Comparison of ENCODE assay signal across 19 cellular contexts in the genomic region with DNA sequence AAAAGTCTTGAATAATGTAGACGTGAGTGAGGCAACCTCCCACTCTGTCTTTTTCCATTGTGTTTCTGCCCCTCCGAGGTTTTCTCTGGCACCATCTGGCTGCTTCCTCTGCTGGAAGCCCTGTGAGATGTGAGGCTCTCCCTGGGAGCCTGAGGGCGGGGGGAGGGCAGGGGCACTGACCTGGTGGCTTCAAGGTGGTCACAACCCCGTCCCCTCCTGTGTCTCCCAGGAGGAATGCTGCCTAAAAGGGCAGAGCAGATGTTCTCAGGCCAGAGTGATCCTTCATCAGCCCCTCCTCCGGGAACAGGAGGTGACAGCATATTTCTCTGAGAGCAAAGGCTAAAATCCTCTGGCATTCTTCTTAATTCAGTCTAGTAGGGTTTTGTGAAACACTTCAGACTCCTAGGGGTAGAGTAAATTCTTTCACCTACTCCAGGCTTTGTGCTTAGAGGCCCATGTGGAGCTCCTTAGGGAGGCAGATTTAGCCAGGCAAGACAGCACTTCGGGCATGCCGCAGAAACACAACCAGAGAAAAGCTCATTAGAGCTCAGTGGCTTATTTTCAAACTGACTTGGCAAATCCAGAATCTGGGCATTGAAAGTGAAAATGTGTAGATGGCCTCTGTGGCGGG. TPM values are rescaled to one million over a fixed set of nuclear protein-coding genes. Genes with fewer than 3 reads are reported as not detected.
DNase-seq lines count a peak whose midpoint lies in the region; ATAC-seq and TF ChIP-seq lines count a peak whose summit lies in the region.
"Had no signal": no experiment of that assay in that cellular context is flagged by ENCODE, and none has a peak within 500 bp of the region (broad histone marks: within the 10 kb centered on the region; RNA-seq: fewer than 3 reads in every experiment).

No MANE protein-coding gene starts in this region.

- H2AFZ ChIP-seq in neuronal stem cell (ENCODE audit: low read length), result no peak overlapping the region

- no peak overlapping the region for H4K91ac ChIP-seq in neuronal stem cell (ENCODE audit: low read depth, low read length, poor library complexity)

- H3K4me2 ChIP-seq in neuronal stem cell (ENCODE audit: insufficient read depth, low read length, poor library complexity, severe bottlenecking), result no peak overlapping the region

- H3K27me3 ChIP-seq in endodermal cell (ENCODE audit: control insufficient read depth, insufficient read depth, low read length, poor library complexity, severe bottlenecking) (no peaks in the 10 kb centered on the region), neuronal stem cell (ENCODE audit: control insufficient read depth in 3 of 3, insufficient read depth in 3 of 3, low read depth in 1 of 3, low read length in 3 of 3) (no peaks in the 10 kb centered on the region)

- H3K36me3 ChIP-seq in endodermal cell (ENCODE audit: control insufficient read depth, insufficient read depth, low read length) (peaks cover 35% of the 10 kb centered on the region), neuronal stem cell (replicated peaks in 1 of 2; ENCODE audit: control insufficient read depth in 2 of 2, insufficient read depth in 2 of 2, low read length in 2 of 2) (peaks cover 0 to 77% of the 10 kb centered on the region in 2 donors)

- no peak for ATAC-seq in GM21619 (IDR thresholded peaks at IDR 0.05; ENCODE audit: unreplicated experiment)
- ATAC-seq in GM19351 (IDR thresholded peaks at IDR 0.05; ENCODE audit: unreplicated experiment), result no peak
- ATAC-seq in GM18502 (IDR thresholded peaks at IDR 0.05; ENCODE audit: poor library complexity, unreplicated experiment), result no peak
- ATAC-seq: Panc1, Right ventricle myocardium inferior had no signal

- no peaks in the 10 kb centered on the region for H3K9me3 Mint-ChIP-seq in endodermal cell
- H3K9me3 Mint-ChIP-seq: H9 had no signal

- WGBS in endodermal cell (ENCODE audit: insufficient coverage in 1 of 2, insufficient read length in 1 of 2), 2 experiments, result 69 to 71% methylated on average over 5 to 8 of the region's 8 CpGs
- no CpG with 5 or more reads among the region's 8 CpGs for WGBS in neuronal stem cell (ENCODE audit: extremely low coverage in 2 of 2, insufficient read length in 2 of 2, insufficient replicate concordance in 1 of 2), 2 donors

- H3K4me3 Mint-ChIP-seq in endodermal cell, result peak overlapping the region; percentile 24
- H3K4me3 Mint-ChIP-seq: CD14-positive monocyte, IgD-negative memory B cell had no signal

- no peak overlapping the region for H3K18ac ChIP-seq in neuronal stem cell (ENCODE audit: low read length)

- peaks cover 3% of the 10 kb centered on the region for H3K79me1 ChIP-seq in neuronal stem cell (ENCODE audit: low read depth, low read length)

- no peak overlapping the region for H2BK12ac ChIP-seq in neuronal stem cell (ENCODE audit: low read length)

- peak overlapping the region; percentile 21 for H3K23ac ChIP-seq in neuronal stem cell (ENCODE audit: low read depth, low read length, poor library complexity)

- peak overlapping the region; percentile 79 for H3K27ac Mint-ChIP-seq in endodermal cell
- H3K27ac Mint-ChIP-seq: CD14-positive monocyte, H9, IgD-negative memory B cell had no signal

- peak overlapping the region; percentile 0 for H3K4me3 ChIP-seq in endodermal cell (ENCODE audit: low read length)
- no peak overlapping the region for H3K4me3 ChIP-seq in neuronal stem cell (ENCODE audit: low read length in 2 of 2)
- H3K4me3 ChIP-seq: SK-N-MC had no signal

- peak overlapping the region; percentile 77 for H3K27ac ChIP-seq in endodermal cell (ENCODE audit: low read depth, low read length)
- H3K27ac ChIP-seq in neuronal stem cell (replicated peaks; ENCODE audit: low read length), result peak overlapping the region; percentile 87
- H3K27ac ChIP-seq: SK-N-MC had no signal

- H2BK120ac ChIP-seq in neuronal stem cell (ENCODE audit: low read depth, low read length), result no peak overlapping the region

- no peak overlapping the region for H2BK15ac ChIP-seq in neuronal stem cell (ENCODE audit: low read length)

- peaks cover 63% of the 10 kb centered on the region for H3K4me1 Mint-ChIP-seq in endodermal cell
- H3K4me1 Mint-ChIP-seq: CD14-positive monocyte had no signal

- no peak overlapping the region for H3K4ac ChIP-seq in neuronal stem cell (ENCODE audit: low read length)

- no peak overlapping the region for H2BK5ac ChIP-seq in neuronal stem cell (ENCODE audit: low read length)

- no peaks in the 10 kb centered on the region for H3K27me3 Mint-ChIP-seq in endodermal cell (ENCODE audit: insufficient read depth)

- H3K4me1 ChIP-seq in endodermal cell (ENCODE audit: control insufficient read depth, insufficient read depth, low read length) (peaks cover 11% of the 10 kb centered on the region), neuronal stem cell (ENCODE audit: control insufficient read depth in 2 of 2, insufficient read depth in 1 of 2, low read depth in 1 of 2, low read length in 2 of 2) (peaks cover 35 to 39% of the 10 kb centered on the region in 2 donors)
- H3K4me1 ChIP-seq: Caco-2 had no signal

- H3K9me3 ChIP-seq in endodermal cell (ENCODE audit: control insufficient read depth, low read length), result peaks cover 6% of the 10 kb centered on the region
- peaks cover 0 to 22% of the 10 kb centered on the region in 2 donors for H3K9me3 ChIP-seq in neuronal stem cell (replicated peaks in 1 of 2; ENCODE audit: control insufficient read depth in 2 of 2, insufficient read depth in 1 of 2, low read depth in 1 of 2, low read length in 2 of 2)
- H3K9me3 ChIP-seq: Caco-2 had no signal

- no peak for TF ChIP-seq CTCF in endodermal cell (conservative IDR thresholded peaks at IDR 0.05)

- H4K8ac ChIP-seq in neuronal stem cell (ENCODE audit: low read depth, low read length), result no peak overlapping the region

- peaks cover 23% of the 10 kb centered on the region for H3K36me3 Mint-ChIP-seq in endodermal cell (ENCODE audit: low read depth)
- H3K36me3 Mint-ChIP-seq: CD14-positive monocyte, IgD-negative memory B cell had no signal

- DNase-seq in ELF-1 (ENCODE audit: low read depth, low spot score) (peak; percentile 58), NCI-H524 (lab: John Stamatoyannopoulos, UW) (peak; percentile 49 to 81), endodermal cell (peak; percentile 77), neuronal stem cell (ENCODE audit: low spot score) (no peak)
- DNase-seq in stimulated activated naive CD4-positive, alpha-beta T cell (lab: John Stamatoyannopoulos, UW), result no peak
- DNase-seq: Caco-2, DMS79 treated with DMSO at 0.1 percent for 48 hours, H9, MV-4-11, NCI-H1436 treated with DMSO at 0.1 percent for 48 hours, NCI-H2227 treated with DMSO at 0.1 percent for 48 hours had no signal

- no peak overlapping the region for H3K14ac ChIP-seq in neuronal stem cell (ENCODE audit: low read length)

- H2AK5ac ChIP-seq in neuronal stem cell (ENCODE audit: low read depth, low read length), result no peak overlapping the region

- H3K9ac ChIP-seq in endodermal cell (ENCODE audit: extremely low read depth, low read length, poor library complexity, severe bottlenecking) (peak overlapping the region; percentile 31), neuronal stem cell (ENCODE audit: low read depth, low read length, poor library complexity) (no peak overlapping the region)

RNA-seq across cellular contexts. Expression of gene GREB1, which starts 18.3 kb away (rescaled TPM):
- total RNA-seq in endodermal cell, result 100 to 1,000 TPM in 1 of 2 donors, 10 to 100 TPM in 1; 86.4 to 106 TPM
- polyA plus RNA-seq in endodermal cell (2013, experiment 1 of 2), result 37.0 TPM
- 37.3 TPM for polyA plus RNA-seq in endodermal cell (2013, experiment 2 of 2)
- polyA plus RNA-seq in neuronal stem cell (2013, experiment 1 of 2), result 16.7 TPM
- 16.9 TPM for polyA plus RNA-seq in neuronal stem cell (2013, experiment 2 of 2)
- polyA plus RNA-seq: CD14-positive monocyte, IgD-negative memory B cell had no signal

RNA-seq across cellular contexts. Expression of gene E2F6, which starts 49.6 kb away (rescaled TPM):
- 10 to 100 TPM; 24.9 to 30.3 TPM for total RNA-seq in endodermal cell
- polyA plus RNA-seq in endodermal cell (2013, experiment 1 of 2), result 32.9 TPM
- polyA plus RNA-seq in endodermal cell (2013, experiment 2 of 2), result 32.6 TPM
- polyA plus RNA-seq in neuronal stem cell (2013, experiment 1 of 2), result 16.2 TPM
- polyA plus RNA-seq in neuronal stem cell (2013, experiment 2 of 2), result 17.7 TPM

Comparison
In these comparisons a context has a peak if more than half of its experiments do, and no peak if none do; other contexts are left out.
1. DNase-seq: peak in ELF-1 (single experiment), NCI-H524 (2 of 2) and endodermal cell (single experiment); none in neuronal stem cell (single experiment) and stimulated activated naive CD4-positive, alpha-beta T cell (0 of 6).